In genomic region chr9:27431573-27431972, GRCh38 we compare ENCODE assay signal across 1 cellular context.
A peak's percentile ranks its signal among the peaks of the same experiment; 100 is the strongest.
TF ChIP-seq lines count a peak whose summit lies in the region.

No MANE protein-coding gene starts in this region.

TF ChIP-seq in K562, 482 proteins besides CTCF, POLR2A, EP300 and RAD21:
- TF ChIP-seq PKNOX1 (IDR thresholded peaks at IDR 0.05) (peak; percentile 47; the same call in 1 of the 2 replicates), FOXJ2 (tag; IDR thresholded peaks at IDR 0.05) (no peak)
